In the genomic region with DNA sequence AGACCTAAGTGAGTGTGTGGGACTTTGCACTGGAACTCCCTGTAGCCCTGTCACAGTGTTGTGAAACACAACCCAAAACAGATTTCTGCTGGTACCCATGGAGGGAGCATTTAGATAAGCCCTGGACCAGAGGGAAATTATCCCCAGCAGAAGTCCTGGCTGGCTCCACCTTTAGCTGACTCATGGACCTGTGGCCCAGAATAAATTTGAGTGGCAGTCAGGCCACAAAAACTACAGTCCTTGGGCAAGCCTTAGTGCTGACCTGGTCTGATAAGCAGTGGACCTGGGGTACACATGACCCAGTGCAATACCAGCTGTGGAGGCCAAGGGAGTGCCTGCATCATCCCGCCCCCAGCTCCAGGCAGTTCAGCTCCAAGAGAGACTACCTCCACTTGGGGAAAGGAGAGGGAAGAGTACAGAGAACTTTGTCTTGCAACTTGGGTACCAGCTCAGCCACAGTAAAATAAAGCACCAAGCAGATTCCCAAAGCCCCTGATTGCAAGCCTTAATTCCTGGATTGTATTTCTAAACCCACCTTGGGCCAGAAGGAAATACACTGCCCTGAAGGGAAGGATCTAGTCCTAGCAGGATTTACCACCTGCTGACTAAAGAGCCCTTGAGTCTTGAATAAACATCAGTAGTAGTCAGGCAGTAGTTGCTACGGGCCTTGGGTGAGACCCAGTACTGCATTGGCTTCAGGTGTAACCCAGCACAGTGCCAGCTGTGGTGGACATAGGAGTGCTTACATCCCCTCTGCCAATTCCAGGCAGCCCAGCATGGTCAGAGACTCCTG, we compare ENCODE assay signal across 1 cellular context.
A peak's percentile ranks its signal among the peaks of the same experiment; 100 is the strongest.
TF ChIP-seq lines count a peak whose summit lies in the region.

No MANE protein-coding gene starts in this region.

TF ChIP-seq in HepG2, 621 proteins besides CTCF, POLR2A, EP300 and RAD21 (continued from another document and continues in another):
- TF ChIP-seq, protein P1, sequence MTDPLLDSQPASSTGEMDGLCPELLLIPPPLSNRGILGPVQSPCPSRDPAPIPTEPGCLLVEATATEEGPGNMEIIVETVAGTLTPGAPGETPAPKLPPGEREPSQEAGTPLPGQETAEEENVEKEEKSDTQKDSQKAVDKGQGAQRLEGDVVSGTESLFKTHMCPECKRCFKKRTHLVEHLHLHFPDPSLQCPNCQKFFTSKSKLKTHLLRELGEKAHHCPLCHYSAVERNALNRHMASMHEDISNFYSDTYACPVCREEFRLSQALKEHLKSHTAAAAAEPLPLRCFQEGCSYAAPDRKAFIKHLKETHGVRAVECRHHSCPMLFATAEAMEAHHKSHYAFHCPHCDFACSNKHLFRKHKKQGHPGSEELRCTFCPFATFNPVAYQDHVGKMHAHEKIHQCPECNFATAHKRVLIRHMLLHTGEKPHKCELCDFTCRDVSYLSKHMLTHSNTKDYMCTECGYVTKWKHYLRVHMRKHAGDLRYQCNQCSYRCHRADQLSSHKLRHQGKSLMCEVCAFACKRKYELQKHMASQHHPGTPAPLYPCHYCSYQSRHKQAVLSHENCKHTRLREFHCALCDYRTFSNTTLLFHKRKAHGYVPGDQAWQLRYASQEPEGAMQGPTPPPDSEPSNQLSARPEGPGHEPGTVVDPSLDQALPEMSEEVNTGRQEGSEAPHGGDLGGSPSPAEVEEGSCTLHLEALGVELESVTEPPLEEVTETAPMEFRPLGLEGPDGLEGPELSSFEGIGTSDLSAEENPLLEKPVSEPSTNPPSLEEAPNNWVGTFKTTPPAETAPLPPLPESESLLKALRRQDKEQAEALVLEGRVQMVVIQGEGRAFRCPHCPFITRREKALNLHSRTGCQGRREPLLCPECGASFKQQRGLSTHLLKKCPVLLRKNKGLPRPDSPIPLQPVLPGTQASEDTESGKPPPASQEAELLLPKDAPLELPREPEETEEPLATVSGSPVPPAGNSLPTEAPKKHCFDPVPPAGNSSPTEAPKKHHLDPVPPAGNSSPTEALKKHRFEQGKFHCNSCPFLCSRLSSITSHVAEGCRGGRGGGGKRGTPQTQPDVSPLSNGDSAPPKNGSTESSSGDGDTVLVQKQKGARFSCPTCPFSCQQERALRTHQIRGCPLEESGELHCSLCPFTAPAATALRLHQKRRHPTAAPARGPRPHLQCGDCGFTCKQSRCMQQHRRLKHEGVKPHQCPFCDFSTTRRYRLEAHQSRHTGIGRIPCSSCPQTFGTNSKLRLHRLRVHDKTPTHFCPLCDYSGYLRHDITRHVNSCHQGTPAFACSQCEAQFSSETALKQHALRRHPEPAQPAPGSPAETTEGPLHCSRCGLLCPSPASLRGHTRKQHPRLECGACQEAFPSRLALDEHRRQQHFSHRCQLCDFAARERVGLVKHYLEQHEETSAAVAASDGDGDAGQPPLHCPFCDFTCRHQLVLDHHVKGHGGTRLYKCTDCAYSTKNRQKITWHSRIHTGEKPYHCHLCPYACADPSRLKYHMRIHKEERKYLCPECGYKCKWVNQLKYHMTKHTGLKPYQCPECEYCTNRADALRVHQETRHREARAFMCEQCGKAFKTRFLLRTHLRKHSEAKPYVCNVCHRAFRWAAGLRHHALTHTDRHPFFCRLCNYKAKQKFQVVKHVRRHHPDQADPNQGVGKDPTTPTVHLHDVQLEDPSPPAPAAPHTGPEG (CRISPR knock-in tag; IDR thresholded peaks at IDR 0.05), result 0 out of 2 replicates have a peak, but pooled peaks have one; percentile 16
- TF ChIP-seq, protein P2, sequence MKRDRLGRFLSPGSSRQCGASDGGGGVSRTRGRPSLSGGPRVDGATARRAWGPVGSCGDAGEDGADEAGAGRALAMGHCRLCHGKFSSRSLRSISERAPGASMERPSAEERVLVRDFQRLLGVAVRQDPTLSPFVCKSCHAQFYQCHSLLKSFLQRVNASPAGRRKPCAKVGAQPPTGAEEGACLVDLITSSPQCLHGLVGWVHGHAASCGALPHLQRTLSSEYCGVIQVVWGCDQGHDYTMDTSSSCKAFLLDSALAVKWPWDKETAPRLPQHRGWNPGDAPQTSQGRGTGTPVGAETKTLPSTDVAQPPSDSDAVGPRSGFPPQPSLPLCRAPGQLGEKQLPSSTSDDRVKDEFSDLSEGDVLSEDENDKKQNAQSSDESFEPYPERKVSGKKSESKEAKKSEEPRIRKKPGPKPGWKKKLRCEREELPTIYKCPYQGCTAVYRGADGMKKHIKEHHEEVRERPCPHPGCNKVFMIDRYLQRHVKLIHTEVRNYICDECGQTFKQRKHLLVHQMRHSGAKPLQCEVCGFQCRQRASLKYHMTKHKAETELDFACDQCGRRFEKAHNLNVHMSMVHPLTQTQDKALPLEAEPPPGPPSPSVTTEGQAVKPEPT (CRISPR knock-in tag; IDR thresholded peaks at IDR 0.05; ENCODE audit: low read depth), result no peak
- TF ChIP-seq ZBTB7B (CRISPR knock-in tag; IDR thresholded peaks at IDR 0.05) (no peak), TRIM24 (CRISPR knock-in tag; IDR thresholded peaks at IDR 0.05) (no peak), MED1 (CRISPR knock-in tag; IDR thresholded peaks at IDR 0.05) (peak; percentile 78; the same call in 1 of the 2 replicates), ZIK1 (CRISPR knock-in tag; IDR thresholded peaks at IDR 0.05; ENCODE audit: borderline replicate concordance, low read depth) (no peak), SATB2 (CRISPR knock-in tag; IDR thresholded peaks at IDR 0.05) (no peak), ZSCAN9 (CRISPR knock-in tag; IDR thresholded peaks at IDR 0.05; ENCODE audit: borderline replicate concordance) (no peak), ZMYM3 (CRISPR knock-in tag; IDR thresholded peaks at IDR 0.05) (peak; percentile 70; the same call in 1 of the 2 replicates), ZNF775 (CRISPR knock-in tag; IDR thresholded peaks at IDR 0.05; ENCODE audit: borderline replicate concordance) (no peak), REPIN1 (CRISPR knock-in tag; IDR thresholded peaks at IDR 0.05; ENCODE audit: borderline replicate concordance, low read depth) (peak; percentile 19; the same call in 1 of the 2 replicates), NCOA5 (CRISPR knock-in tag; IDR thresholded peaks at IDR 0.05) (no peak), CAMTA2 (CRISPR knock-in tag; IDR thresholded peaks at IDR 0.05; ENCODE audit: borderline replicate concordance) (no peak), RNF2 (conservative IDR thresholded peaks at IDR 0.05; ENCODE audit: low read depth) (no peak), CCAR2 (optimal IDR thresholded peaks at IDR 0.05; ENCODE audit: low read depth, low read length) (no peak), RBFOX2 (IDR thresholded peaks at IDR 0.05; ENCODE audit: low read depth, low read length) (no peak), DPF2 (CRISPR knock-in tag; IDR thresholded peaks at IDR 0.05; ENCODE audit: borderline replicate concordance, low read depth) (no peak), ZNF547 (CRISPR knock-in tag; IDR thresholded peaks at IDR 0.05) (no peak), ZNF335 (CRISPR knock-in tag; IDR thresholded peaks at IDR 0.05) (no peak), YEATS4 (CRISPR knock-in tag; IDR thresholded peaks at IDR 0.05; ENCODE audit: borderline replicate concordance) (no peak), THYN1 (CRISPR knock-in tag; IDR thresholded peaks at IDR 0.05; ENCODE audit: borderline replicate concordance, low read depth) (no peak), ZNF251 (CRISPR knock-in tag; IDR thresholded peaks at IDR 0.05) (no peak), ARNT (IDR thresholded peaks at IDR 0.05) (no peak), ZNF263 (CRISPR knock-in tag; IDR thresholded peaks at IDR 0.05) (no peak), ZNF34 (CRISPR knock-in tag; IDR thresholded peaks at IDR 0.05; ENCODE audit: borderline replicate concordance) (no peak), ZNF343 (CRISPR knock-in tag; IDR thresholded peaks at IDR 0.05) (no peak), ZFAT (CRISPR knock-in tag; conservative IDR thresholded peaks at IDR 0.05) (no peak), TBX3 (IDR thresholded peaks at IDR 0.05; ENCODE audit: borderline replicate concordance) (no peak), MED8 (CRISPR knock-in tag; IDR thresholded peaks at IDR 0.05; ENCODE audit: insufficient replicate concordance) (no peak), BCL6 (CRISPR knock-in tag; IDR thresholded peaks at IDR 0.05) (0 out of 2 replicates have a peak, but pooled peaks have one; percentile 1), KAT7 (CRISPR knock-in tag; IDR thresholded peaks at IDR 0.05; ENCODE audit: borderline replicate concordance) (no peak), ZNF672 (CRISPR knock-in tag; IDR thresholded peaks at IDR 0.05) (no peak), ZNF616 (CRISPR knock-in tag; IDR thresholded peaks at IDR 0.05; ENCODE audit: low read depth) (no peak), NR2F2 (IDR thresholded peaks at IDR 0.05; ENCODE audit: borderline replicate concordance, low read depth) (no peak), TCF12 (IDR thresholded peaks at IDR 0.05) (no peak), TCF12 (CRISPR knock-in tag; IDR thresholded peaks at IDR 0.05) (no peak), SUZ12 (IDR thresholded peaks at IDR 0.05; ENCODE audit: low read depth, low read length) (no peak), ZFP1 (CRISPR knock-in tag; IDR thresholded peaks at IDR 0.05) (no peak), ISL2 (CRISPR knock-in tag; IDR thresholded peaks at IDR 0.05) (peak; percentile 37; the same call in 1 of the 2 replicates)
- TF ChIP-seq, protein P3, sequence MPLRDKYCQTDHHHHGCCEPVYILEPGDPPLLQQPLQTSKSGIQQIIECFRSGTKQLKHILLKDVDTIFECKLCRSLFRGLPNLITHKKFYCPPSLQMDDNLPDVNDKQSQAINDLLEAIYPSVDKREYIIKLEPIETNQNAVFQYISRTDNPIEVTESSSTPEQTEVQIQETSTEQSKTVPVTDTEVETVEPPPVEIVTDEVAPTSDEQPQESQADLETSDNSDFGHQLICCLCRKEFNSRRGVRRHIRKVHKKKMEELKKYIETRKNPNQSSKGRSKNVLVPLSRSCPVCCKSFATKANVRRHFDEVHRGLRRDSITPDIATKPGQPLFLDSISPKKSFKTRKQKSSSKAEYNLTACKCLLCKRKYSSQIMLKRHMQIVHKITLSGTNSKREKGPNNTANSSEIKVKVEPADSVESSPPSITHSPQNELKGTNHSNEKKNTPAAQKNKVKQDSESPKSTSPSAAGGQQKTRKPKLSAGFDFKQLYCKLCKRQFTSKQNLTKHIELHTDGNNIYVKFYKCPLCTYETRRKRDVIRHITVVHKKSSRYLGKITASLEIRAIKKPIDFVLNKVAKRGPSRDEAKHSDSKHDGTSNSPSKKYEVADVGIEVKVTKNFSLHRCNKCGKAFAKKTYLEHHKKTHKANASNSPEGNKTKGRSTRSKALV (CRISPR knock-in tag; IDR thresholded peaks at IDR 0.05), result no peak
- TF ChIP-seq, protein P4, sequence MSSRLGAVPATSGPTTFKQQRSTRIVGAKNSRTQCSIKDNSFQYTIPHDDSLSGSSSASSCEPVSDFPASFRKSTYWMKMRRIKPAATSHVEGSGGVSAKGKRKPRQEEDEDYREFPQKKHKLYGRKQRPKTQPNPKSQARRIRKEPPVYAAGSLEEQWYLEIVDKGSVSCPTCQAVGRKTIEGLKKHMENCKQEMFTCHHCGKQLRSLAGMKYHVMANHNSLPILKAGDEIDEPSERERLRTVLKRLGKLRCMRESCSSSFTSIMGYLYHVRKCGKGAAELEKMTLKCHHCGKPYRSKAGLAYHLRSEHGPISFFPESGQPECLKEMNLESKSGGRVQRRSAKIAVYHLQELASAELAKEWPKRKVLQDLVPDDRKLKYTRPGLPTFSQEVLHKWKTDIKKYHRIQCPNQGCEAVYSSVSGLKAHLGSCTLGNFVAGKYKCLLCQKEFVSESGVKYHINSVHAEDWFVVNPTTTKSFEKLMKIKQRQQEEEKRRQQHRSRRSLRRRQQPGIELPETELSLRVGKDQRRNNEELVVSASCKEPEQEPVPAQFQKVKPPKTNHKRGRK (CRISPR knock-in tag; IDR thresholded peaks at IDR 0.05), result no peak
- TF ChIP-seq, protein P5, sequence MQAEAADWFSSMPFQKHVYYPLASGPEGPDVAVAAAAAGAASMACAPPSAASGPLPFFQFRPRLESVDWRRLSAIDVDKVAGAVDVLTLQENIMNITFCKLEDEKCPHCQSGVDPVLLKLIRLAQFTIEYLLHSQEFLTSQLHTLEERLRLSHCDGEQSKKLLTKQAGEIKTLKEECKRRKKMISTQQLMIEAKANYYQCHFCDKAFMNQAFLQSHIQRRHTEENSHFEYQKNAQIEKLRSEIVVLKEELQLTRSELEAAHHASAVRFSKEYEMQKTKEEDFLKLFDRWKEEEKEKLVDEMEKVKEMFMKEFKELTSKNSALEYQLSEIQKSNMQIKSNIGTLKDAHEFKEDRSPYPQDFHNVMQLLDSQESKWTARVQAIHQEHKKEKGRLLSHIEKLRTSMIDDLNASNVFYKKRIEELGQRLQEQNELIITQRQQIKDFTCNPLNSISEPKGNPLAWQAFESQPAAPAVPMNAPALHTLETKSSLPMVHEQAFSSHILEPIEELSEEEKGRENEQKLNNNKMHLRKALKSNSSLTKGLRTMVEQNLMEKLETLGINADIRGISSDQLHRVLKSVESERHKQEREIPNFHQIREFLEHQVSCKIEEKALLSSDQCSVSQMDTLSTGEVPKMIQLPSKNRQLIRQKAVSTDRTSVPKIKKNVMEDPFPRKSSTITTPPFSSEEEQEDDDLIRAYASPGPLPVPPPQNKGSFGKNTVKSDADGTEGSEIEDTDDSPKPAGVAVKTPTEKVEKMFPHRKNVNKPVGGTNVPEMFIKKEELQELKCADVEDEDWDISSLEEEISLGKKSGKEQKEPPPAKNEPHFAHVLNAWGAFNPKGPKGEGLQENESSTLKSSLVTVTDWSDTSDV (CRISPR knock-in tag; IDR thresholded peaks at IDR 0.05), result no peak
- TF ChIP-seq, protein P6, sequence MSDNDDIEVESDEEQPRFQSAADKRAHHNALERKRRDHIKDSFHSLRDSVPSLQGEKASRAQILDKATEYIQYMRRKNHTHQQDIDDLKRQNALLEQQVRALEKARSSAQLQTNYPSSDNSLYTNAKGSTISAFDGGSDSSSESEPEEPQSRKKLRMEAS (IDR thresholded peaks at IDR 0.05), result peak; percentile 33; the same call in 1 of the 2 replicates
- TF ChIP-seq, protein P7, sequence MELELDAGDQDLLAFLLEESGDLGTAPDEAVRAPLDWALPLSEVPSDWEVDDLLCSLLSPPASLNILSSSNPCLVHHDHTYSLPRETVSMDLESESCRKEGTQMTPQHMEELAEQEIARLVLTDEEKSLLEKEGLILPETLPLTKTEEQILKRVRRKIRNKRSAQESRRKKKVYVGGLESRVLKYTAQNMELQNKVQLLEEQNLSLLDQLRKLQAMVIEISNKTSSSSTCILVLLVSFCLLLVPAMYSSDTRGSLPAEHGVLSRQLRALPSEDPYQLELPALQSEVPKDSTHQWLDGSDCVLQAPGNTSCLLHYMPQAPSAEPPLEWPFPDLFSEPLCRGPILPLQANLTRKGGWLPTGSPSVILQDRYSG (CRISPR knock-in tag; IDR thresholded peaks at IDR 0.05), result no peak
- TF ChIP-seq, protein P8, sequence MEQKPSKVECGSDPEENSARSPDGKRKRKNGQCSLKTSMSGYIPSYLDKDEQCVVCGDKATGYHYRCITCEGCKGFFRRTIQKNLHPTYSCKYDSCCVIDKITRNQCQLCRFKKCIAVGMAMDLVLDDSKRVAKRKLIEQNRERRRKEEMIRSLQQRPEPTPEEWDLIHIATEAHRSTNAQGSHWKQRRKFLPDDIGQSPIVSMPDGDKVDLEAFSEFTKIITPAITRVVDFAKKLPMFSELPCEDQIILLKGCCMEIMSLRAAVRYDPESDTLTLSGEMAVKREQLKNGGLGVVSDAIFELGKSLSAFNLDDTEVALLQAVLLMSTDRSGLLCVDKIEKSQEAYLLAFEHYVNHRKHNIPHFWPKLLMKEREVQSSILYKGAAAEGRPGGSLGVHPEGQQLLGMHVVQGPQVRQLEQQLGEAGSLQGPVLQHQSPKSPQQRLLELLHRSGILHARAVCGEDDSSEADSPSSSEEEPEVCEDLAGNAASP (CRISPR knock-in tag; IDR thresholded peaks at IDR 0.05; ENCODE audit: borderline replicate concordance), result no peak; the same call in 1 of the 2 replicates
